19 cellular contexts compared by ENCODE assay signal in the genomic region with DNA sequence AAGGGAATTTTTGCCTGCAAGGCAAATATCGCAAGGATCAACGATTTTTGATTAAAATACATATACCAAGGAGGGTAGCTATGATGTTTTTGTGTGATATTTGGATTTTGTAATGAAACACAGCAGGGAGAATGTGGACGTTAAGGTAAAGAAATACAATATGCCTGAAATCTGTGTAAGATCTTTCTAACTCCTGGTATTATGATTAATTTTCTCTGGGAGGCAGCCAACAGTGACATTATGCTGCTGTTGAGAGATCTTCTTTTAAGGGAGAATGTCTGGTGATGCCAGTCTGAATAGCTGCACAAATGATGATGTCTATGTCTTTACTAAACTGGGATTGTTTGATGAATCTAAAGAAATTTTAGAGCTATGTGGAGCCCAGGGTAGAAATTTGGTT.
"Had no signal": no experiment of that assay in that cellular context is flagged by ENCODE, and none has a peak within 500 bp of the region (broad histone marks: within the 10 kb centered on the region; RNA-seq: fewer than 3 reads in every experiment).

No MANE protein-coding gene starts in this region.

- DNase-seq: activated CD4-positive, alpha-beta T cell treated with anti-CD3 and anti-CD28 coated beads, Interleukin-2, amount 10 ng/mL, durations not matched to agents 7 days and 5 days; activated CD4-positive, alpha-beta T cell treated with anti-CD3 and anti-CD28 coated beads, Interleukin-2, amount 50 U/mL, for 48 hours; activated CD8-positive, alpha-beta T cell treated with anti-CD3 and anti-CD28 coated beads, Interleukin-2, amount 10 ng/mL, durations not matched to agents 7 days and 5 days; activated gamma-delta T cell; activated naive CD4-positive, alpha-beta T cell treated with Interleukin-2 at 50 U/mL for 16 hours; activated naive CD8-positive, alpha-beta T cell treated with anti-CD3 and anti-CD28 coated beads, Interleukin-2, amount 10 ng/mL, durations not matched to agents 7 days and 5 days; activated T-cell treated with anti-CD3 and anti-CD28 coated beads, Interleukin-2, amount 50 U/mL, for 24 hours; amygdala; colonic mucosa; Karpas-422; NCI-H1436 treated with DMSO at 0.1 percent for 48 hours; NCI-H187 treated with DMSO at 0.1 percent for 48 hours; NCI-H2227 treated with DMSO at 0.1 percent for 48 hours; NCI-H510A treated with DMSO at 0.1 percent for 48 hours; NCI-H526 treated with DMSO at 0.1 percent for 48 hours; NCI-H82; NK-92 treated with Interleukin-12 subunit alpha and Interleukin-12 subunit beta, amount 100 ng/mL, for 24 hours; PC-9; Right ventricle myocardium superior had no signal
